ENCODE assay signal across 10 cellular contexts in genomic region chr13:98535501-98536357, GRCh38. TPM values are rescaled to one million over a fixed set of nuclear protein-coding genes. Genes with fewer than 3 reads are reported as not detected.
DNase-seq lines count a peak whose midpoint lies in the region; ATAC-seq and TF ChIP-seq lines count a peak whose summit lies in the region.
"Had no signal": no experiment of that assay in that cellular context is flagged by ENCODE, and none has a peak within 500 bp of the region (broad histone marks: within the 10 kb centered on the region; RNA-seq: fewer than 3 reads in every experiment).

No MANE protein-coding gene starts in this region.

- H3K27ac Mint-ChIP-seq in activated naive CD4-positive, alpha-beta T cell treated with anti-CD3 and anti-CD28 coated beads, Interleukin-2, amount 50 U/mL, for 24 hours = peak overlapping the region; percentile 51

- BruUV-seq in mammary epithelial cell (replicated peaks; lab: Mats Ljungman, UMichigan) = no TSS peak

- H3K4me3 ChIP-seq in mammary epithelial cell (replicated peaks in 1 of 3; ENCODE audit: insufficient read depth in 1 of 3, low read depth in 2 of 3, low read length in 3 of 3) = no peak overlapping the region
- no peak overlapping the region for H3K4me3 ChIP-seq in liver (ENCODE audit: low read depth in 1 of 3, low read length in 3 of 3)
- H3K4me3 ChIP-seq in tibial nerve = no peak overlapping the region

- H3K36me3 ChIP-seq in mammary epithelial cell (ENCODE audit: insufficient read depth, low read length) (peaks cover 4% of the 10 kb centered on the region), liver (ENCODE audit: control insufficient read depth in 4 of 4, insufficient read depth in 3 of 4, low read depth in 1 of 4, low read length in 3 of 4) (no peaks in the 10 kb centered on the region), tibial nerve (no peaks in the 10 kb centered on the region)

- CTCF ChIA-PET in mammary epithelial cell (lab: Charles Lee; ENCODE audit: low non-redundant PET) = interaction anchor here (0.5 kb wide), 1 partner anchor 137 kb away, joined by 3 read pairs; no protein-coding TSS in a partner anchor

- H3K4me1 ChIP-seq in mammary epithelial cell (ENCODE audit: insufficient read depth, low read length) (peaks cover 25% of the 10 kb centered on the region), liver (ENCODE audit: control insufficient read depth in 4 of 4, insufficient read depth in 4 of 4, low read length in 3 of 4) (peaks cover 10 to 19% (median 16%) of the 10 kb centered on the region in 4 donors), tibial nerve (peaks cover 0 to 69% (median 21%) of the 10 kb centered on the region in 4 donors)

- peak overlapping the region; percentile 32 for H3K4me2 ChIP-seq in mammary epithelial cell (ENCODE audit: insufficient read depth, low read depth, low read length)

- H3K4me3 Mint-ChIP-seq in activated naive CD4-positive, alpha-beta T cell treated with anti-CD3 and anti-CD28 coated beads, Interleukin-2, amount 50 U/mL, for 24 hours = no peak overlapping the region

- peaks cover 93% of the 10 kb centered on the region for H3K4me1 Mint-ChIP-seq in activated naive CD4-positive, alpha-beta T cell treated with anti-CD3 and anti-CD28 coated beads, Interleukin-2, amount 50 U/mL, for 24 hours

- ATAC-seq in HG02840 (IDR thresholded peaks at IDR 0.05; ENCODE audit: low FRiP score, unreplicated experiment) (no peak), HG02885 (IDR thresholded peaks at IDR 0.05; ENCODE audit: poor library complexity, unreplicated experiment) (no peak)

- H3K9me3 ChIP-seq in mammary epithelial cell (replicated peaks; ENCODE audit: insufficient read depth, low read length) (no peaks in the 10 kb centered on the region), liver (ENCODE audit: control insufficient read depth in 4 of 4, low read length in 3 of 4) (no peaks in the 10 kb centered on the region), tibial nerve (no peaks in the 10 kb centered on the region)

- peak; percentile 28 to 69 for TF ChIP-seq EP300 in tibial nerve (IDR thresholded peaks at IDR 0.05)

- peaks cover 19% of the 10 kb centered on the region for H4K20me1 ChIP-seq in mammary epithelial cell (ENCODE audit: insufficient read depth, low read length)

- no peaks in the 10 kb centered on the region for H3K27me3 Mint-ChIP-seq in activated naive CD4-positive, alpha-beta T cell treated with anti-CD3 and anti-CD28 coated beads, Interleukin-2, amount 50 U/mL, for 24 hours

- 77% methylated on average over 13 of the region's 13 CpGs for WGBS in mammary epithelial cell (ENCODE audit: low coverage, missing lambda C conversion rate)
- WGBS in liver = 40% methylated on average over 13 of the region's 13 CpGs
- 49 to 54% methylated on average over 13 of the region's 13 CpGs for WGBS in tibial nerve, 2 donors

- H3K79me2 ChIP-seq in mammary epithelial cell (ENCODE audit: insufficient read depth, low read length) = peaks cover 99% of the 10 kb centered on the region

- no peak overlapping the region for H2AFZ ChIP-seq in mammary epithelial cell (ENCODE audit: low read depth, low read length)

- dilution Hi-C loops in mammary epithelial cell (cut with HindIII; ENCODE audit: low sequenced_read_pairs) = loop anchor here (5.0 kb wide), 2 partner anchors 47 to 53 kb away; no protein-coding TSS in a partner anchor

- TF ChIP-seq RAD21 in liver (IDR thresholded peaks at IDR 0.05) = peak in 1 of 2 donors; percentile 46

- H3K9ac ChIP-seq in mammary epithelial cell (ENCODE audit: insufficient read depth, low read length) = no peak overlapping the region
- H3K9ac ChIP-seq in liver (ENCODE audit: low read depth in 1 of 2, low read length in 2 of 2) = peak overlapping the region in 1 of 2 donors; percentile 29

- intact Hi-C loops in mammary epithelial cell (cut with micrococcal nuclease) = no loop called here

- H3K27ac ChIP-seq in mammary epithelial cell (ENCODE audit: insufficient read depth, low read depth, low read length) = peak overlapping the region; percentile 28
- H3K27ac ChIP-seq in liver (ENCODE audit: low read depth in 1 of 2, low read length in 2 of 2) = peak overlapping the region; percentile 33 to 51
- peak overlapping the region; percentile 13 to 68 (median 28) for H3K27ac ChIP-seq in tibial nerve

- DNase-seq in activated naive CD4-positive, alpha-beta T cell treated with anti-CD3 and anti-CD28 coated beads, Interleukin-2, amount 50 U/mL, for 16 hours = no peak
- DNase-seq in mammary epithelial cell (peak; percentile 68), tibial nerve (ENCODE audit: low spot score in 2 of 2) (no peak), NCI-H1436 (lab: John Stamatoyannopoulos, UW) (no peak)
- DNase-seq: MV-4-11, NCI-H526 treated with DMSO at 0.1 percent for 48 hours had no signal

- TF ChIP-seq CTCF in mammary epithelial cell (conservative IDR thresholded peaks at IDR 0.05 in 1 of 2, IDR thresholded peaks at IDR 0.05 in 1 of 2; ENCODE audit: extremely low read depth in 1 of 2, insufficient read depth in 1 of 2, low read depth in 1 of 2, low read length in 2 of 2) (no peak), liver (IDR thresholded peaks at IDR 0.05; ENCODE audit: low read depth, low read length, missing input control) (no peak), tibial nerve (IDR thresholded peaks at IDR 0.05) (no peak)

- no peak for TF ChIP-seq POLR2A in tibial nerve (IDR thresholded peaks at IDR 0.05)

- H3K9me3 Mint-ChIP-seq in activated naive CD4-positive, alpha-beta T cell treated with anti-CD3 and anti-CD28 coated beads, Interleukin-2, amount 50 U/mL, for 24 hours = no peaks in the 10 kb centered on the region

- H3K27me3 ChIP-seq in mammary epithelial cell (ENCODE audit: insufficient read depth, low read length) (no peaks in the 10 kb centered on the region), liver (ENCODE audit: control insufficient read depth in 4 of 4, insufficient read depth in 4 of 4, low read length in 3 of 4) (no peaks in the 10 kb centered on the region), tibial nerve (no peaks in the 10 kb centered on the region)

- peaks cover 6% of the 10 kb centered on the region for H3K36me3 Mint-ChIP-seq in activated naive CD4-positive, alpha-beta T cell treated with anti-CD3 and anti-CD28 coated beads, Interleukin-2, amount 50 U/mL, for 24 hours

- in situ Hi-C loops in mammary epithelial cell (cut with MboI; ENCODE audit: low sequenced_read_pairs in 2 of 2) = no loop called here

TF ChIP-seq in liver, 16 proteins besides CTCF, POLR2A, EP300 and RAD21:
- no peak for TF ChIP-seq NR2F2 (IDR thresholded peaks at IDR 0.05)
- TF ChIP-seq, protein P1, sequence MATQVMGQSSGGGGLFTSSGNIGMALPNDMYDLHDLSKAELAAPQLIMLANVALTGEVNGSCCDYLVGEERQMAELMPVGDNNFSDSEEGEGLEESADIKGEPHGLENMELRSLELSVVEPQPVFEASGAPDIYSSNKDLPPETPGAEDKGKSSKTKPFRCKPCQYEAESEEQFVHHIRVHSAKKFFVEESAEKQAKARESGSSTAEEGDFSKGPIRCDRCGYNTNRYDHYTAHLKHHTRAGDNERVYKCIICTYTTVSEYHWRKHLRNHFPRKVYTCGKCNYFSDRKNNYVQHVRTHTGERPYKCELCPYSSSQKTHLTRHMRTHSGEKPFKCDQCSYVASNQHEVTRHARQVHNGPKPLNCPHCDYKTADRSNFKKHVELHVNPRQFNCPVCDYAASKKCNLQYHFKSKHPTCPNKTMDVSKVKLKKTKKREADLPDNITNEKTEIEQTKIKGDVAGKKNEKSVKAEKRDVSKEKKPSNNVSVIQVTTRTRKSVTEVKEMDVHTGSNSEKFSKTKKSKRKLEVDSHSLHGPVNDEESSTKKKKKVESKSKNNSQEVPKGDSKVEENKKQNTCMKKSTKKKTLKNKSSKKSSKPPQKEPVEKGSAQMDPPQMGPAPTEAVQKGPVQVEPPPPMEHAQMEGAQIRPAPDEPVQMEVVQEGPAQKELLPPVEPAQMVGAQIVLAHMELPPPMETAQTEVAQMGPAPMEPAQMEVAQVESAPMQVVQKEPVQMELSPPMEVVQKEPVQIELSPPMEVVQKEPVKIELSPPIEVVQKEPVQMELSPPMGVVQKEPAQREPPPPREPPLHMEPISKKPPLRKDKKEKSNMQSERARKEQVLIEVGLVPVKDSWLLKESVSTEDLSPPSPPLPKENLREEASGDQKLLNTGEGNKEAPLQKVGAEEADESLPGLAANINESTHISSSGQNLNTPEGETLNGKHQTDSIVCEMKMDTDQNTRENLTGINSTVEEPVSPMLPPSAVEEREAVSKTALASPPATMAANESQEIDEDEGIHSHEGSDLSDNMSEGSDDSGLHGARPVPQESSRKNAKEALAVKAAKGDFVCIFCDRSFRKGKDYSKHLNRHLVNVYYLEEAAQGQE (IDR thresholded peaks at IDR 0.05) = no peak
- TF ChIP-seq FOXA2 (IDR thresholded peaks at IDR 0.05) = no peak
- TF ChIP-seq, protein P2, sequence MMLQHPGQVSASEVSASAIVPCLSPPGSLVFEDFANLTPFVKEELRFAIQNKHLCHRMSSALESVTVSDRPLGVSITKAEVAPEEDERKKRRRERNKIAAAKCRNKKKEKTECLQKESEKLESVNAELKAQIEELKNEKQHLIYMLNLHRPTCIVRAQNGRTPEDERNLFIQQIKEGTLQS (IDR thresholded peaks at IDR 0.05) = no peak
- no peak for TF ChIP-seq TAF1 (conservative IDR thresholded peaks at IDR 0.05)
- no peak for TF ChIP-seq SP1 (IDR thresholded peaks at IDR 0.05)
- TF ChIP-seq YY1 (IDR thresholded peaks at IDR 0.05) = no peak
- TF ChIP-seq FOXA1 (IDR thresholded peaks at IDR 0.05) = no peak
- no peak for TF ChIP-seq ZBTB33 (IDR thresholded peaks at IDR 0.05)
- TF ChIP-seq RXRA (IDR thresholded peaks at IDR 0.05) = peak; percentile 28 to 44
- no peak for TF ChIP-seq JUND (IDR thresholded peaks at IDR 0.05)
- peak; percentile 34 to 47 for TF ChIP-seq HNF4A (conservative IDR thresholded peaks at IDR 0.05)

RNA-seq across cellular contexts. Expression of gene STK24, which starts 41.2 kb away (rescaled TPM):
- total RNA-seq in mammary epithelial cell (100 to 1,000 TPM; 114 to 189 TPM), liver (10 to 100 TPM; 16.3 to 43.3 TPM), tibial nerve (10 to 100 TPM; 49.8 to 68.9 (median 57.0) TPM)
- polyA plus RNA-seq in mammary epithelial cell (77.9 TPM), liver (10 to 100 TPM in 1 of 2 donors, 1 to 10 TPM in 1; 6.4 to 13.4 TPM)
- polyA minus RNA-seq in mammary epithelial cell = 128 TPM
